1 cellular context compared by ENCODE assay signal in genomic region chr1:168400139-168400538, GRCh38.
TF ChIP-seq lines count a peak whose summit lies in the region.

No MANE protein-coding gene starts in this region.

TF ChIP-seq in SK-N-SH, 30 proteins besides CTCF, POLR2A, EP300 and RAD21 (continued from another document):
- TF ChIP-seq PBX3 (IDR thresholded peaks at IDR 0.05) (no peak), MAX (IDR thresholded peaks at IDR 0.05; ENCODE audit: low read depth) (no peak), USF2 (IDR thresholded peaks at IDR 0.05; ENCODE audit: borderline replicate concordance, low read depth, low read length) (no peak), REST (IDR thresholded peaks at IDR 0.05; ENCODE audit: low read depth, low read length) (no peak), FOXM1 (IDR thresholded peaks at IDR 0.05; ENCODE audit: low read depth) (no peak), SIN3A (IDR thresholded peaks at IDR 0.05; ENCODE audit: borderline replicate concordance, low read depth, low read length) (no peak), NRF1 (IDR thresholded peaks at IDR 0.05; ENCODE audit: low read depth, low read length) (no peak), POLR2AphosphoS5 (IDR thresholded peaks at IDR 0.05; ENCODE audit: low read depth, low read length) (no peak), EZH2phosphoT487 (IDR thresholded peaks at IDR 0.05; ENCODE audit: borderline replicate concordance, low read depth) (no peak)
